Comparison of ENCODE assay signal across 8 cellular contexts in genomic region chr12:52082988-52083637, GRCh38. TPM values are rescaled to one million over a fixed set of nuclear protein-coding genes. Genes with fewer than 3 reads are reported as not detected.
DNase-seq lines count a peak whose midpoint lies in the region; ATAC-seq and TF ChIP-seq lines count a peak whose summit lies in the region.

No MANE protein-coding gene starts in this region.

- DNase-seq in DMS153 (lab: John Stamatoyannopoulos, UW) = peak; percentile 20
- DNase-seq in HuH-7.5 (ENCODE audit: low spot score) = peak; percentile 92
- peak; percentile 72 for DNase-seq in SK-MEL-5 (ENCODE audit: low read depth, low spot score)
- DNase-seq in activated naive CD4-positive, alpha-beta T cell (lab: John Stamatoyannopoulos, UW) = peak; percentile 11 to 55 (median 44)
- peak; percentile 58 for DNase-seq in glomerular visceral epithelial cell (ENCODE audit: extremely low spot score)
- peak; percentile 69 to 85 for DNase-seq in psoas muscle
- DNase-seq in globus pallidus (ENCODE audit: low spot score) = no peak

- no peaks in the 10 kb centered on the region for H3K9me3 ChIP-seq in psoas muscle

- peak; percentile 97 for TF ChIP-seq CTCF in psoas muscle (IDR thresholded peaks at IDR 0.05)

- peak overlapping the region; percentile 26 for H3K27ac ChIP-seq in psoas muscle

- no peak overlapping the region for H3K4me3 ChIP-seq in psoas muscle

- H3K4me1 ChIP-seq in psoas muscle = peaks cover 49% of the 10 kb centered on the region

- peak; percentile 57 to 70 (median 64) for ATAC-seq in psoas muscle
- ATAC-seq in HG03025 (IDR thresholded peaks at IDR 0.05; ENCODE audit: low FRiP score, unreplicated experiment) = no peak

- no peaks in the 10 kb centered on the region for H3K27me3 ChIP-seq in psoas muscle (ENCODE audit: insufficient read depth in 3 of 3, low read length in 2 of 3)

- peaks cover 2 to 11% of the 10 kb centered on the region in 2 donors for H3K36me3 ChIP-seq in psoas muscle (ENCODE audit: insufficient read depth in 1 of 2, low read depth in 1 of 2)

- 14 to 30% (median 19%) methylated on average over 11 of the region's 11 CpGs for WGBS in psoas muscle, 3 donors

- in situ Hi-C loops in SK-MEL-5 (cut with HindIII; ENCODE audit: low pct_unique_long_range_greater_than_20kb, low sequenced_read_pairs) = no loop called here

- intact Hi-C loops in psoas muscle (cut with DNase I) = loop anchor here (1.0 to 5.0 kb wide), 3 partner anchors 58 to 81 kb away; no protein-coding TSS in a partner anchor

RNA-seq across cellular contexts. Expression of gene SMIM41, which starts 3.6 kb away (rescaled TPM):
- total RNA-seq in SK-MEL-5 (2014; rRNA removed; shearing (Covaris generic)) = not detected in 2 replicates
- not detected in 2 replicates for polyA plus RNA-seq in SK-MEL-5 (2015; cell fraction: cytosol; rRNA removed)
- polyA plus RNA-seq in SK-MEL-5 (2015; cell fraction: nucleus; rRNA removed) = not detected in 2 replicates
- total RNA-seq in psoas muscle = under 1 TPM in 2 of 4 donors, not detected in 2; 0.16 to 0.32 TPM
- polyA plus RNA-seq in psoas muscle = under 1 TPM in 1 of 3 donors, not detected in 2; 0.20 TPM

RNA-seq across cellular contexts. Expression of gene ATG101, which starts 13.3 kb away (rescaled TPM):
- total RNA-seq in SK-MEL-5 (2014; rRNA removed; shearing (Covaris generic)) = 90.4 and 104 TPM in 2 replicates
- 99.8 and 106 TPM in 2 replicates for polyA plus RNA-seq in SK-MEL-5 (2015; cell fraction: cytosol; rRNA removed)
- polyA plus RNA-seq in SK-MEL-5 (2015; cell fraction: nucleus; rRNA removed) = 62.6 and 65.9 TPM in 2 replicates
- total RNA-seq in psoas muscle = 10 to 100 TPM; 25.1 to 35.3 (median 26.5) TPM
- 100 to 1,000 TPM in 1 of 3 donors, 10 to 100 TPM in 2; 39.5 to 154 (median 90.0) TPM for polyA plus RNA-seq in psoas muscle

RNA-seq across cellular contexts. Expression of gene NR4A1, which starts 31.9 kb away (rescaled TPM):
- 33.5 and 35.4 TPM in 2 replicates for total RNA-seq in SK-MEL-5 (2014; rRNA removed; shearing (Covaris generic))
- 172 and 190 TPM in 2 replicates for polyA plus RNA-seq in SK-MEL-5 (2015; cell fraction: cytosol; rRNA removed)
- 199 and 239 TPM in 2 replicates for polyA plus RNA-seq in SK-MEL-5 (2015; cell fraction: nucleus; rRNA removed)
- 10 to 100 TPM; 17.5 to 92.8 (median 56.9) TPM for total RNA-seq in psoas muscle
- 10 to 100 TPM; 35.5 to 74.0 (median 50.2) TPM for polyA plus RNA-seq in psoas muscle
